8 cellular contexts compared by ENCODE assay signal in the genomic region with DNA sequence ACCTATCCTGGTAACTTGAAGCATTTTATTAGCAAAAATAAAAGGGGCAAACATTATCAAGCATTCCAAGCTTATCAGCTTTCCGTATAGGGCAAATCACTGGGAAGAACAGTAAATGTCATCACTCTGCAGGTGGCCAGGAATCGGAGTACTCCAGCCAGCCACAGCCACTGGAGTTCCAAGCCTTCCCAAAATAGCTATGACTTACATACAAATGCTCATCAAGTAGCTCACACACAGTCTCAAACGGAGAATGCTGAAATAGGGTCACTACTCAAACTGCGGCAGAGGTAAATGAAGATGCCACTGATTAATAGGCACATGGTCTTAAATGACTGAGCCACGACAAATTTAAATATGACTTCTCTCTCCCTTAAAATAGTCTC. TPM values are rescaled to one million over a fixed set of nuclear protein-coding genes. Genes with fewer than 3 reads are reported as not detected.
A peak's percentile ranks its signal among the peaks of the same experiment; 100 is the strongest.
DNase-seq lines count a peak whose midpoint lies in the region; ATAC-seq and TF ChIP-seq lines count a peak whose summit lies in the region.

No MANE protein-coding gene starts in this region.

- TF ChIP-seq CTCF in cardiac fibroblast (IDR thresholded peaks at IDR 0.05; ENCODE audit: low read depth, low read length), result no peak

- H3K14ac ChIP-seq in mesenchymal stem cell (ENCODE audit: low read length in 2 of 2), result no peak overlapping the region

- H3K36me3 ChIP-seq in BLaER1, result peaks cover 21% of the 10 kb centered on the region; the same call in 1 of the 2 replicates
- peaks cover 39% of the 10 kb centered on the region for H3K36me3 ChIP-seq in HUES64 (ENCODE audit: insufficient read depth, low read length)
- H3K36me3 ChIP-seq in mesenchymal stem cell (ENCODE audit: control insufficient read depth in 1 of 2, insufficient read depth in 2 of 2, low read depth in 1 of 2, low read length in 2 of 2), result no peaks in the 10 kb centered on the region

- no peak overlapping the region for H3K27ac ChIP-seq in BLaER1
- no peak overlapping the region; the same call in 1 of the 2 replicates for H3K27ac ChIP-seq in HUES64 (ENCODE audit: low read depth, low read length)
- H3K27ac ChIP-seq in mesenchymal stem cell (ENCODE audit: low read length, poor library complexity, severe bottlenecking), result no peak overlapping the region

- H3K9me3 ChIP-seq in BLaER1, result 0 out of 2 replicates have a peak, but pooled peaks cover 4% of the 10 kb centered on the region
- H3K9me3 ChIP-seq in HUES64 (ENCODE audit: insufficient read depth, low read depth, low read length), result no peaks in the 10 kb centered on the region
- no peaks in the 10 kb centered on the region for H3K9me3 ChIP-seq in mesenchymal stem cell (ENCODE audit: control insufficient read depth, low read length)

- H3K4me3 ChIP-seq in BLaER1 (no peak overlapping the region), HUES64 (ENCODE audit: low read length) (peak overlapping the region; percentile 97), cardiac fibroblast (replicated peaks in 1 of 2; ENCODE audit: low read depth in 2 of 2, low read length in 2 of 2) (no peak overlapping the region), mesenchymal stem cell (ENCODE audit: insufficient read depth in 1 of 2, low read depth in 1 of 2, low read length in 2 of 2) (peak overlapping the region in 1 of 2 experiments; percentile 49)

- H4K20me1 ChIP-seq in BLaER1, result peaks cover 41% of the 10 kb centered on the region; the same call in 1 of the 2 replicates

- no peak overlapping the region for H4K91ac ChIP-seq in mesenchymal stem cell (ENCODE audit: low read length)

- no peak overlapping the region for H3K4ac ChIP-seq in mesenchymal stem cell (ENCODE audit: low read depth in 1 of 2, low read length in 2 of 2)

- peak overlapping the region; percentile 81 for H3K4me2 ChIP-seq in BLaER1
- H3K4me2 ChIP-seq in mesenchymal stem cell (ENCODE audit: low read length, poor library complexity, severe bottlenecking), result peak overlapping the region; percentile 55

- H3K4me1 ChIP-seq in BLaER1, result peaks cover 52% of the 10 kb centered on the region
- peaks cover 30% of the 10 kb centered on the region for H3K4me1 ChIP-seq in HUES64 (ENCODE audit: insufficient read depth, low read length)
- peaks cover 5% of the 10 kb centered on the region for H3K4me1 ChIP-seq in mesenchymal stem cell (ENCODE audit: control insufficient read depth, insufficient read depth, low read depth, low read length)

- H3K23ac ChIP-seq in mesenchymal stem cell (ENCODE audit: low read length in 2 of 2), result no peak overlapping the region

- 18% methylated on average over 5 of the region's 5 CpGs for WGBS in HUES64
- 27% methylated on average over 5 of the region's 5 CpGs for WGBS in mesenchymal stem cell

- no peak overlapping the region for H4K8ac ChIP-seq in mesenchymal stem cell (ENCODE audit: low read length)

- no peak overlapping the region for H2BK12ac ChIP-seq in mesenchymal stem cell (ENCODE audit: low read length in 2 of 2)

- H2AFZ ChIP-seq in mesenchymal stem cell (ENCODE audit: low read depth, low read length), result no peak overlapping the region

- H3K27me3 ChIP-seq in BLaER1, result no peaks in the 10 kb centered on the region
- no peaks in the 10 kb centered on the region for H3K27me3 ChIP-seq in HUES64 (ENCODE audit: insufficient read depth, low read length)
- H3K27me3 ChIP-seq in mesenchymal stem cell (ENCODE audit: control insufficient read depth in 1 of 2, insufficient read depth in 1 of 2, low read length in 2 of 2), result no peaks in the 10 kb centered on the region

- ATAC-seq in HG02884 (IDR thresholded peaks at IDR 0.05; ENCODE audit: unreplicated experiment), result no peak

- H3K18ac ChIP-seq in mesenchymal stem cell (ENCODE audit: low read depth in 1 of 2, low read length in 2 of 2), result no peak overlapping the region

- no peak overlapping the region for H2BK15ac ChIP-seq in mesenchymal stem cell (ENCODE audit: low read depth, poor library complexity, severe bottlenecking)

- no peak overlapping the region for H2BK120ac ChIP-seq in mesenchymal stem cell (ENCODE audit: low read depth, low read length)

- H2AK5ac ChIP-seq in mesenchymal stem cell (ENCODE audit: low read length, severe bottlenecking), result no peak overlapping the region

- peaks cover 17% of the 10 kb centered on the region for H3K79me1 ChIP-seq in mesenchymal stem cell (replicated peaks; ENCODE audit: low read length, poor library complexity, severe bottlenecking)

- DNase-seq in cardiac fibroblast (ENCODE audit: low read depth in 2 of 2) (peak; percentile 19 to 25), mesenchymal stem cell (peak; percentile 32), NK-92 (lab: John Stamatoyannopoulos, UW; ENCODE audit: unreplicated experiment) (no peak), DMS153 (lab: John Stamatoyannopoulos, UW) (no peak), NCI-H187 (lab: John Stamatoyannopoulos, UW) (no peak)

- 0 out of 2 replicates have a peak overlapping the region, but pooled peaks have one; percentile 23 for H3K9ac ChIP-seq in BLaER1
- no peak overlapping the region for H3K9ac ChIP-seq in HUES64 (ENCODE audit: low read depth, low read length)
- H3K9ac ChIP-seq in mesenchymal stem cell (ENCODE audit: low read length), result no peak overlapping the region

- no peak overlapping the region for H2BK5ac ChIP-seq in mesenchymal stem cell (ENCODE audit: low read depth, low read length, poor library complexity, severe bottlenecking)

RNA-seq across cellular contexts. Expression of a gene that starts 2.1 kb away (rescaled TPM):
- 56.4 TPM for polyA plus RNA-seq in HUES64 (2013, experiment 1 of 2)
- 59.0 TPM for polyA plus RNA-seq in HUES64 (2013, experiment 2 of 2)
- 10.4 TPM for polyA plus RNA-seq in mesenchymal stem cell (2013, experiment 1 of 2)
- polyA plus RNA-seq in mesenchymal stem cell (2013, experiment 2 of 2), result 11.0 TPM

RNA-seq across cellular contexts. Expression of a gene that starts 31.4 kb away (rescaled TPM):
- polyA plus RNA-seq in HUES64 (2013, experiment 1 of 2), result not detected
- polyA plus RNA-seq in HUES64 (2013, experiment 2 of 2), result not detected
- not detected for polyA plus RNA-seq in mesenchymal stem cell (2013, experiment 1 of 2)
- polyA plus RNA-seq in mesenchymal stem cell (2013, experiment 2 of 2), result not detected

Comparison
In these comparisons a context has a peak if more than half of its experiments do, and no peak if none do; other contexts are left out.
1. DNase-seq: peak in cardiac fibroblast (2 of 2) and mesenchymal stem cell (single experiment); none in NK-92 (single experiment), DMS153 (single experiment) and NCI-H187 (0 of 2).